Comparison of ENCODE assay signal across 8 cellular contexts in genomic region chr13:63636231-63636993, GRCh38.
DNase-seq lines count a peak whose midpoint lies in the region; ATAC-seq and TF ChIP-seq lines count a peak whose summit lies in the region.

No MANE protein-coding gene starts in this region.

- no peak for TF ChIP-seq POLR2A in suprapubic skin (IDR thresholded peaks at IDR 0.05)

- ATAC-seq in HG02610 (IDR thresholded peaks at IDR 0.05; ENCODE audit: unreplicated experiment) (peak; percentile 77), HG03378 (IDR thresholded peaks at IDR 0.05; ENCODE audit: unreplicated experiment) (no peak)

- no peaks in the 10 kb centered on the region for H3K36me3 ChIP-seq in endocrine pancreas (ENCODE audit: control insufficient read depth, insufficient read depth, low read length)
- no peaks in the 10 kb centered on the region for H3K36me3 ChIP-seq in suprapubic skin

- H3K4me1 ChIP-seq in endocrine pancreas (ENCODE audit: control insufficient read depth, insufficient read depth, low read length) (peaks cover 9% of the 10 kb centered on the region), suprapubic skin (no peaks in the 10 kb centered on the region)

- no peak for TF ChIP-seq EP300 in suprapubic skin (IDR thresholded peaks at IDR 0.05)

- peak overlapping the region; percentile 98 for H3K4me3 ChIP-seq in endocrine pancreas (ENCODE audit: control insufficient read depth, insufficient read depth, low read length)
- peak overlapping the region; percentile 8 for H3K4me3 ChIP-seq in suprapubic skin

- H3K9ac ChIP-seq in endocrine pancreas (ENCODE audit: control insufficient read depth, insufficient read depth, low read length): no peak overlapping the region

- WGBS in suprapubic skin: 45% methylated on average over 6 of the region's 6 CpGs

- TF ChIP-seq CTCF in GM13977 (IDR thresholded peaks at IDR 0.05; ENCODE audit: extremely low read depth, insufficient read depth, missing control alignments) (peak; percentile 43), suprapubic skin (IDR thresholded peaks at IDR 0.05) (no peak)

- in situ Hi-C loops in GM13977 (cut with MboI; ENCODE audit: low pct_unique_long_range_greater_than_20kb, low sequenced_read_pairs, unreplicated experiment): no loop called here

- DNase-seq in GM13977 (ENCODE audit: low spot score) (peak; percentile 4), NCI-H345 treated with DMSO at 0.1 percent for 48 hours (lab: John Stamatoyannopoulos, UW; ENCODE audit: unreplicated experiment) (peak; percentile 49), suprapubic skin (ENCODE audit: low spot score in 2 of 2) (no peak), NCI-H1105 (lab: John Stamatoyannopoulos, UW) (no peak), Ammon's horn (ENCODE audit: low spot score) (no peak)

- H3K9me3 ChIP-seq in endocrine pancreas (ENCODE audit: control insufficient read depth, low read length) (no peaks in the 10 kb centered on the region), suprapubic skin (no peaks in the 10 kb centered on the region)

- H3K27me3 ChIP-seq in endocrine pancreas (ENCODE audit: control insufficient read depth, insufficient read depth, low read length) (no peaks in the 10 kb centered on the region), suprapubic skin (no peaks in the 10 kb centered on the region)

- no peak overlapping the region for H3K27ac ChIP-seq in suprapubic skin

Comparison
In these comparisons a context has a peak if more than half of its experiments do, and no peak if none do; other contexts are left out.
1. DNase-seq: peak in GM13977 (single experiment) and NCI-H345 treated with DMSO at 0.1 percent for 48 hours (single experiment); none in suprapubic skin (0 of 2), NCI-H1105 (single experiment) and Ammon's horn (single experiment).